30 cellular contexts compared by ENCODE assay signal in genomic region chr15:74337607-74338211, GRCh38. TPM values are rescaled to one million over a fixed set of nuclear protein-coding genes. Genes with fewer than 3 reads are reported as not detected.
"Had no signal": no experiment of that assay in that cellular context is flagged by ENCODE, and none has a peak within 500 bp of the region (broad histone marks: within the 10 kb centered on the region; RNA-seq: fewer than 3 reads in every experiment).

No MANE protein-coding gene starts in this region.

- H3K27me3 Mint-ChIP-seq: naive thymus-derived CD4-positive, alpha-beta T cell; stimulated activated naive CD8-positive, alpha-beta T cell treated with anti-CD3 and anti-CD28 coated beads, Interleukin-15, amount 100 ng/mL, for 72 hours had no signal

- H3K4me3 ChIP-seq: colonic mucosa, dorsolateral prefrontal cortex, gastrocnemius medialis, thyroid gland had no signal

- H3K9me3 ChIP-seq: colonic mucosa, gastrocnemius medialis, thyroid gland had no signal

- H3K27me3 ChIP-seq: colonic mucosa, dorsolateral prefrontal cortex, gastrocnemius medialis, thyroid gland had no signal

- H3K27ac Mint-ChIP-seq: effector memory CD8-positive, alpha-beta T cell; naive thymus-derived CD4-positive, alpha-beta T cell; stimulated activated memory B cell treated with anti-CD40 and anti-IgM and Interleukin-4, amounts not matched to agents 10 μg/mL and 1 μg/mL and 100 μg/mL, for 72 hours; T-helper 1 cell treated with Interleukin-12 subunit alpha and Interleukin-12 subunit beta and Interleukin-4 antibody, amounts not matched to agents 30 μg/mL and 1 μg/mL, for 36 hours had no signal

- H3K36me3 ChIP-seq: colonic mucosa, gastrocnemius medialis, thyroid gland had no signal

- DNase-seq: activated CD4-positive, alpha-beta T cell treated with anti-CD3 and anti-CD28 coated beads for 48 hours; activated CD4-positive, alpha-beta T cell treated with anti-CD3 and anti-CD28 coated beads, Interleukin-2, amount 50 U/mL, for 48 hours; activated CD8-positive, alpha-beta memory T cell treated with anti-CD3 and anti-CD28 coated beads for 24 hours; anterior cingulate cortex; cerebellar nuclear complex; colonic mucosa; dorsolateral prefrontal cortex; effector memory CD8-positive, alpha-beta T cell; erythroblast; glutamatergic neuron; left ventricle myocardium superior; mammary epithelial cell; midbrain; naive thymus-derived CD4-positive, alpha-beta T cell; occipital lobe; right cardiac atrium; stimulated activated CD4-positive, alpha-beta T cell treated with anti-CD3 and anti-CD28 coated beads, Interleukin-12 subunit alpha, Interleukin-12 subunit beta, amount 100 ng/mL, for 4 hours; stimulated activated CD4-positive, alpha-beta T cell treated with anti-CD3 and anti-CD28 coated beads, Interleukin-4, amount 100 ng/mL, for 24 hours; stimulated activated naive CD8-positive, alpha-beta T cell treated with anti-CD3 and anti-CD28 coated beads, Interleukin-15, amount 100 ng/mL, for 72 hours; T-helper 9 cell; thyroid gland had no signal

- H3K4me1 Mint-ChIP-seq: naive thymus-derived CD4-positive, alpha-beta T cell; neural crest cell; stimulated activated memory B cell treated with anti-CD40 and anti-IgM and Interleukin-4, amounts not matched to agents 10 μg/mL and 1 μg/mL and 100 μg/mL, for 72 hours; stimulated activated naive CD8-positive, alpha-beta T cell treated with anti-CD3 and anti-CD28 coated beads, Interleukin-15, amount 100 ng/mL, for 72 hours had no signal

- H3K27ac ChIP-seq: colonic mucosa, dorsolateral prefrontal cortex, gastrocnemius medialis, thyroid gland, VCaP had no signal

- FAIRE-seq: islet of Langerhans, TTC549 had no signal

- H3K4me1 ChIP-seq: colonic mucosa, gastrocnemius medialis, thyroid gland had no signal

- ATAC-seq: activated naive CD4-positive, alpha-beta T cell treated with anti-CD3 and anti-CD28 coated beads, Interleukin-2, amount 50 U/mL, for 72 hours; effector memory CD8-positive, alpha-beta T cell; gastrocnemius medialis; left ventricle myocardium superior; naive thymus-derived CD4-positive, alpha-beta T cell; right cardiac atrium; stimulated activated memory B cell treated with anti-CD40 and anti-IgM and Interleukin-4, amounts not matched to agents 10 μg/mL and 1 μg/mL and 100 μg/mL, for 72 hours; stimulated activated naive CD8-positive, alpha-beta T cell treated with anti-CD3 and anti-CD28 coated beads, Interleukin-15, amount 100 ng/mL, for 72 hours had no signal

- H3K4me3 Mint-ChIP-seq: effector memory CD8-positive, alpha-beta T cell; naive thymus-derived CD4-positive, alpha-beta T cell; neural crest cell; stimulated activated memory B cell treated with anti-CD40 and anti-IgM and Interleukin-4, amounts not matched to agents 10 μg/mL and 1 μg/mL and 100 μg/mL, for 72 hours; stimulated activated naive CD8-positive, alpha-beta T cell treated with anti-CD3 and anti-CD28 coated beads, Interleukin-15, amount 100 ng/mL, for 72 hours; T-helper 1 cell treated with Interleukin-12 subunit alpha and Interleukin-12 subunit beta and Interleukin-4 antibody, amounts not matched to agents 30 μg/mL and 1 μg/mL, for 36 hours had no signal

- H3K9me3 Mint-ChIP-seq: activated naive CD4-positive, alpha-beta T cell treated with anti-CD3 and anti-CD28 coated beads, Interleukin-2, amount 50 U/mL, for 72 hours; effector memory CD8-positive, alpha-beta T cell; neural crest cell; T-helper 1 cell treated with Interleukin-12 subunit alpha and Interleukin-12 subunit beta and Interleukin-4 antibody, amounts not matched to agents 30 μg/mL and 1 μg/mL, for 36 hours had no signal

- H3K36me3 Mint-ChIP-seq: activated naive CD4-positive, alpha-beta T cell treated with anti-CD3 and anti-CD28 coated beads, Interleukin-2, amount 50 U/mL, for 72 hours; naive thymus-derived CD4-positive, alpha-beta T cell; stimulated activated memory B cell treated with anti-CD40 and anti-IgM and Interleukin-4, amounts not matched to agents 10 μg/mL and 1 μg/mL and 100 μg/mL, for 72 hours had no signal

RNA-seq across cellular contexts. Expression of gene CYP11A1, which starts 29.7 kb away (rescaled TPM):
- total RNA-seq: occipital lobe, pulmonary artery endothelial cell had no signal
- polyA plus RNA-seq: mammary epithelial cell; naive thymus-derived CD4-positive, alpha-beta T cell had no signal
